In genomic region chr1:45686081-45687013, GRCh38 we compare ENCODE assay signal across 8 cellular contexts. TPM values are rescaled to one million over a fixed set of nuclear protein-coding genes. Genes with fewer than 3 reads are reported as not detected.
DNase-seq lines count a peak whose midpoint lies in the region; TF ChIP-seq lines count a peak whose summit lies in the region.

Gene GPBP1L1 (minus strand): TSS chr1:45686533. CDS start chr1:45659087, 27,446 bp downstream.

- peak within 1 kb of the TSS; percentile 100 for H3K4me3 Mint-ChIP-seq in neural progenitor cell

- DNase-seq in G401 (ENCODE audit: low spot score) (peak; percentile 98), H7 (peak; percentile 99), MG63 (peak; percentile 95), SHP77 treated with DMSO at 0.1 percent for 48 hours (lab: John Stamatoyannopoulos, UW) (peak; percentile 75), activated gamma-delta T cell (lab: John Stamatoyannopoulos, UW) (peak; percentile 86), fibroblast of villous mesenchyme (ENCODE audit: low read depth) (peak; percentile 98), neural progenitor cell (ENCODE audit: low spot score) (peak; percentile 98), stromal cell of bone marrow (ENCODE audit: low read depth) (peak; percentile 91)

- H4K20me1 ChIP-seq in neural progenitor cell (ENCODE audit: low read depth) = peaks cover 34% of the 10 kb centered on the region

- H3K4me1 Mint-ChIP-seq in neural progenitor cell = peaks cover 25% of the 10 kb centered on the region

- peaks cover 31% of the 10 kb centered on the region for H3K4me1 ChIP-seq in neural progenitor cell

- H2AFZ ChIP-seq in neural progenitor cell (replicated peaks) = peak within 1 kb of the TSS; percentile 100

- peaks cover 12% of the 10 kb centered on the region for H3F3A ChIP-seq in neural progenitor cell (ENCODE audit: low read depth)

- peak within 1 kb of the TSS; percentile 96 for H3K9ac ChIP-seq in neural progenitor cell

- H3K36me3 Mint-ChIP-seq in neural progenitor cell = no peaks in the 10 kb centered on the region

- in situ Hi-C loops in G401 (cut with HindIII; ENCODE audit: low sequenced_read_pairs) = no loop called here

- peaks cover 1% of the 10 kb centered on the region; the same call in 1 of the 2 replicates for H3K36me3 ChIP-seq in H7 (replicated peaks; ENCODE audit: control insufficient read depth, insufficient read depth, low read length)
- peaks cover 23% of the 10 kb centered on the region for H3K36me3 ChIP-seq in MG63
- no peaks in the 10 kb centered on the region for H3K36me3 ChIP-seq in neural progenitor cell

- H3K27ac ChIP-seq in neural progenitor cell = peak within 1 kb of the TSS; percentile 91

- peaks cover 5% of the 10 kb centered on the region for H3K27me3 Mint-ChIP-seq in neural progenitor cell (ENCODE audit: insufficient read depth, low read depth)

- H3K9me3 Mint-ChIP-seq in neural progenitor cell = no peaks in the 10 kb centered on the region

- peaks cover 83% of the 10 kb centered on the region for H3K79me2 ChIP-seq in neural progenitor cell (ENCODE audit: low read depth)

- peak within 1 kb of the TSS; percentile 99 for H3K27ac Mint-ChIP-seq in neural progenitor cell

- H3K4me3 ChIP-seq in H7 (ENCODE audit: insufficient read depth, low read depth, low read length) = peak within 1 kb of the TSS; percentile 100
- peak within 1 kb of the TSS; percentile 99 for H3K4me3 ChIP-seq in MG63
- H3K4me3 ChIP-seq in fibroblast of villous mesenchyme (ENCODE audit: low read depth, low read length) = peak within 1 kb of the TSS; percentile 95
- H3K4me3 ChIP-seq in neural progenitor cell = peak within 1 kb of the TSS; percentile 96

- no peaks in the 10 kb centered on the region for H3K9me3 ChIP-seq in MG63
- no peaks in the 10 kb centered on the region for H3K9me3 ChIP-seq in neural progenitor cell (ENCODE audit: low read depth)

- peak within 1 kb of the TSS; percentile 88 for H3K4me2 ChIP-seq in neural progenitor cell

- TF ChIP-seq CTCF in fibroblast of villous mesenchyme (IDR thresholded peaks at IDR 0.05; ENCODE audit: insufficient read depth, low read depth, low read length) (no peak), neural progenitor cell (IDR thresholded peaks at IDR 0.05) (peak; percentile 43)

- H3K27me3 ChIP-seq in H7 (ENCODE audit: control insufficient read depth, insufficient read depth, low read length) (no peaks in the 10 kb centered on the region), MG63 (no peaks in the 10 kb centered on the region), neural progenitor cell (no peaks in the 10 kb centered on the region)

RNA-seq across cellular contexts. Expression of gene GPBP1L1, which starts in this region (rescaled TPM):
- 94.9 and 108 TPM in 2 replicates for total RNA-seq in G401 (2014; rRNA removed; shearing (Covaris generic))
- total RNA-seq in H7 (2014; rRNA removed; shearing (Covaris generic)) = 156 and 178 TPM in 2 replicates
- total RNA-seq in MG63 (2014; rRNA removed; shearing (Covaris generic); ENCODE audit: low replicate concordance) = 126 and 254 TPM in 2 replicates
- total RNA-seq in fibroblast of villous mesenchyme = 90.5 and 122 TPM in 2 replicates
- 147 and 262 TPM in 2 replicates for total RNA-seq in neural progenitor cell (ENCODE audit: low replicate concordance)

Comparison
In these comparisons a context has a peak if more than half of its experiments do, and no peak if none do; other contexts are left out.
1. Peak in every context shown above with its lines: DNase-seq, H3K4me3 ChIP-seq and H3K27ac ChIP-seq.